ENCODE assay signal across 20 cellular contexts in genomic region chr17:45264988-45265387, GRCh38. TPM values are rescaled to one million over a fixed set of nuclear protein-coding genes. Genes with fewer than 3 reads are reported as not detected.
"Had no signal": no experiment of that assay in that cellular context is flagged by ENCODE, and none has a peak within 500 bp of the region (broad histone marks: within the 10 kb centered on the region; RNA-seq: fewer than 3 reads in every experiment).

No MANE protein-coding gene starts in this region.

- H3K9me3 Mint-ChIP-seq: activated T-helper 1 cell treated with anti-CD3 and anti-CD28 coated beads, Interleukin-12 subunit alpha, Interleukin-12 subunit beta, Interleukin-2, Interleukin-4 antibody, amounts not matched to agents 30 ng/mL and 10 ng/mL and 1 ng/mL, durations not matched to agents 14 hours and 24 hours and 36 hours; dendritic cell treated with granulocyte-macrophage colony-stimulating factor and Interleukin-4, amounts not matched to agents 40 ng/mL and 50 ng/mL, for 4 days; natural killer cell; stimulated activated naive CD8-positive, alpha-beta T cell treated with anti-CD3 and anti-CD28 coated beads, Interleukin-15, Interleukin-2, amounts not matched to agents 100 ng/mL and 50 ng/mL, for 24 hours had no signal

- H3K9me3 ChIP-seq: esophagus squamous epithelium, vagina had no signal

- H3K4me3 Mint-ChIP-seq: activated T-helper 1 cell treated with anti-CD3 and anti-CD28 coated beads, Interleukin-12 subunit alpha, Interleukin-12 subunit beta, Interleukin-2, Interleukin-4 antibody, amounts not matched to agents 30 ng/mL and 10 ng/mL and 1 ng/mL, durations not matched to agents 14 hours and 24 hours and 36 hours; dendritic cell treated with granulocyte-macrophage colony-stimulating factor and Interleukin-4, amounts not matched to agents 40 ng/mL and 50 ng/mL, for 4 days; natural killer cell; stimulated activated naive CD8-positive, alpha-beta T cell treated with anti-CD3 and anti-CD28 coated beads, Interleukin-15, Interleukin-2, amounts not matched to agents 100 ng/mL and 50 ng/mL, for 24 hours had no signal

- H3K27me3 ChIP-seq: esophagus squamous epithelium, vagina had no signal

- ATAC-seq: natural killer cell, sciatic nerve had no signal

- DNase-seq: activated CD4-positive, alpha-beta T cell treated with anti-CD3 and anti-CD28 coated beads, Interleukin-2, amount 50 U/mL, for 4 hours; activated CD4-positive, CD25-positive, alpha-beta regulatory T cell treated with anti-CD3 and anti-CD28 coated beads, Interleukin-2, amount 50 U/mL, for 72 hours; activated naive CD4-positive, alpha-beta T cell; amniotic stem cell; effector memory CD4-positive, alpha-beta T cell; esophagus squamous epithelium; natural killer cell; stimulated activated CD8-positive, alpha-beta memory T cell treated with anti-CD3 and anti-CD28 coated beads, Interleukin-4, amount 100 ng/mL, for 48 hours; T-helper 2 cell; trophoblast cell had no signal

- H3K27me3 Mint-ChIP-seq: stimulated activated naive CD8-positive, alpha-beta T cell treated with anti-CD3 and anti-CD28 coated beads, Interleukin-15, Interleukin-2, amounts not matched to agents 100 ng/mL and 50 ng/mL, for 24 hours had no signal

- H3K27ac Mint-ChIP-seq: activated T-helper 1 cell treated with anti-CD3 and anti-CD28 coated beads, Interleukin-12 subunit alpha, Interleukin-12 subunit beta, Interleukin-2, Interleukin-4 antibody, amounts not matched to agents 30 ng/mL and 10 ng/mL and 1 ng/mL, durations not matched to agents 14 hours and 24 hours and 36 hours; dendritic cell treated with granulocyte-macrophage colony-stimulating factor and Interleukin-4, amounts not matched to agents 40 ng/mL and 50 ng/mL, for 4 days; natural killer cell had no signal

- H3K36me3 Mint-ChIP-seq: natural killer cell had no signal

- H3K27ac ChIP-seq: esophagus squamous epithelium, parathyroid adenoma, vagina, VCaP had no signal

- H3K4me3 ChIP-seq: esophagus squamous epithelium, vagina had no signal

RNA-seq across cellular contexts. Expression of gene SPATA32, which starts 3.1 kb away (rescaled TPM):
- total RNA-seq: cerebellum, esophagus squamous epithelium, lower leg skin, mesenteric fat pad, sciatic nerve, vagina had no signal
